ENCODE assay signal across 8 cellular contexts in genomic region chr2:203534486-203535077, GRCh38. TPM values are rescaled to one million over a fixed set of nuclear protein-coding genes. Genes with fewer than 3 reads are reported as not detected.
DNase-seq lines count a peak whose midpoint lies in the region; ATAC-seq and TF ChIP-seq lines count a peak whose summit lies in the region.

No MANE protein-coding gene starts in this region.

- H3K36me3 ChIP-seq in lower lobe of right lung: no peaks in the 10 kb centered on the region

- H3K27ac ChIP-seq in lower lobe of right lung: peak overlapping the region; percentile 95

- DNase-seq in NOMO-1 treated with DMSO at 0.1 percent for 48 hours (lab: John Stamatoyannopoulos, UW; ENCODE audit: unreplicated experiment) (peak; percentile 27), NOMO-1 treated with dmso at 0.1 percent for 144 hours (lab: John Stamatoyannopoulos, UW; ENCODE audit: unreplicated experiment) (no peak), T1000 (lab: John Stamatoyannopoulos, UW) (peak; percentile 14), cerebellum (ENCODE audit: low spot score) (peak; percentile 17), lower lobe of right lung (no peak), inferior parietal cortex (ENCODE audit: extremely low spot score) (no peak)
- peak; percentile 18 to 30 for DNase-seq in stimulated activated CD8-positive, alpha-beta memory T cell treated with anti-CD3 and anti-CD28 coated beads, Interleukin-2, amount 100 ng/mL, for 48 hours (ENCODE audit: low read depth in 2 of 2)

- intact Hi-C loops in lower lobe of right lung (cut with DNase I): no loop called here

- peaks cover 19% of the 10 kb centered on the region for H3K4me1 ChIP-seq in lower lobe of right lung

- peak overlapping the region; percentile 89 for H3K4me3 ChIP-seq in lower lobe of right lung

- TF ChIP-seq CTCF in lower lobe of right lung (IDR thresholded peaks at IDR 0.05): no peak

- H3K9me3 ChIP-seq in lower lobe of right lung: no peaks in the 10 kb centered on the region

- ATAC-seq in HG03432 (IDR thresholded peaks at IDR 0.05; ENCODE audit: unreplicated experiment) (peak; percentile 41), lower lobe of right lung (peak; percentile 56)

- no peaks in the 10 kb centered on the region for H3K27me3 ChIP-seq in lower lobe of right lung (ENCODE audit: low read depth)

RNA-seq across cellular contexts. Expression of gene RAPH1, which starts 0.5 kb away (rescaled TPM):
- total RNA-seq in cerebellum (51.0 TPM), lower lobe of right lung (63.8 TPM)

Comparison
In these comparisons a context has a peak if more than half of its experiments do, and no peak if none do; other contexts are left out.
1. DNase-seq: peak in NOMO-1 treated with DMSO at 0.1 percent for 48 hours (single experiment), T1000 (single experiment), cerebellum (single experiment) and stimulated activated CD8-positive, alpha-beta memory T cell treated with anti-CD3 and anti-CD28 coated beads, Interleukin-2, amount 100 ng/mL, for 48 hours (2 of 2); none in NOMO-1 treated with dmso at 0.1 percent for 144 hours (single experiment), lower lobe of right lung (single experiment) and inferior parietal cortex (single experiment).